ENCODE assay signal across 17 cellular contexts in the genomic region with DNA sequence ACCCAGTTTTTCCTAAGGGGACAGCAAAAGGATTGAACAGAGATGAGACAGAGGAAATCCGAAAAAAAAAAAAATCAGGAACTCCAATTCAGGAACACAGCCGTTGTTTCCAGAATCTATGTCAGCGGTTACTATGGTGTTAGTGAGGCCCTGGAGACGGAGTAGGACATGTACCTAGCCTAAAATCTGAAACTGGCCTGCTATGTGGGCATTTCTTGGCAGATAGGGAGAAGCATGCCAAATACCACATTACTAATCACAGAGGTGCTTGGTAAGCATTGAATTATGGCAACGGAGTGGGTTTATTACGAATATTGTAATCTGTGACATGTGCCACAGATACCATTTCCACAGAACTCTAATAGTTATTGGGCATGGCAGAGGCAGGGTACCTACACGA.
DNase-seq lines count a peak whose midpoint lies in the region; ATAC-seq and TF ChIP-seq lines count a peak whose summit lies in the region.
"Had no signal": no experiment of that assay in that cellular context is flagged by ENCODE, and none has a peak within 500 bp of the region (broad histone marks: within the 10 kb centered on the region; RNA-seq: fewer than 3 reads in every experiment).

No MANE protein-coding gene starts in this region.

- H3K9me3 Mint-ChIP-seq in HFFc6 (peaks cover 19% of the 10 kb centered on the region), nephron progenitor cell (peaks cover 3% of the 10 kb centered on the region)

- H3K27ac ChIP-seq in suprapubic skin: no peak overlapping the region
- H3K27ac ChIP-seq: HL-60 had no signal

- peaks cover 1% of the 10 kb centered on the region; the same call in 1 of the 2 replicates for H3K27me3 Mint-ChIP-seq in HFFc6 (ENCODE audit: insufficient read depth)
- H3K27me3 Mint-ChIP-seq in nephron progenitor cell (ENCODE audit: low read depth, poor library complexity): no peaks in the 10 kb centered on the region
- H3K27me3 Mint-ChIP-seq: CD4-positive, CD25-positive, alpha-beta regulatory T cell had no signal

- TF ChIP-seq CTCF in HFFc6 (IDR thresholded peaks at IDR 0.05): no peak
- TF ChIP-seq CTCF in nephron progenitor cell (IDR thresholded peaks at IDR 0.05): no peak
- TF ChIP-seq CTCF in suprapubic skin (IDR thresholded peaks at IDR 0.05): no peak

- peak overlapping the region; percentile 9 for H3K9ac ChIP-seq in adipocyte (ENCODE audit: low read length)

- H3K4me1 ChIP-seq in adipocyte (ENCODE audit: control insufficient read depth, insufficient read depth, low read length) (peaks cover 31% of the 10 kb centered on the region), suprapubic skin (no peaks in the 10 kb centered on the region)
- H3K4me1 ChIP-seq: BE2C had no signal

- H3K4me3 ChIP-seq in adipocyte (ENCODE audit: low read length) (peak overlapping the region; percentile 54), suprapubic skin (no peak overlapping the region)

- H3K27ac Mint-ChIP-seq in HFFc6: peak overlapping the region; percentile 91
- H3K27ac Mint-ChIP-seq in nephron progenitor cell: peak overlapping the region; percentile 34
- H3K27ac Mint-ChIP-seq: CD4-positive, CD25-positive, alpha-beta regulatory T cell had no signal

- H3K9me3 ChIP-seq in adipocyte (ENCODE audit: control insufficient read depth, low read length): peaks cover 5% of the 10 kb centered on the region
- H3K9me3 ChIP-seq in suprapubic skin: no peaks in the 10 kb centered on the region
- H3K9me3 ChIP-seq: BE2C had no signal

- H3K36me3 Mint-ChIP-seq in HFFc6 (ENCODE audit: low read depth): peaks cover 52% of the 10 kb centered on the region
- no peaks in the 10 kb centered on the region for H3K36me3 Mint-ChIP-seq in nephron progenitor cell (ENCODE audit: low read depth)
- H3K36me3 Mint-ChIP-seq: CD4-positive, CD25-positive, alpha-beta regulatory T cell had no signal

- DNase-seq in EH (ENCODE audit: low read depth): peak; percentile 26
- no peak for DNase-seq in HFFc6
- DNase-seq in adipocyte (ENCODE audit: low read depth): no peak
- DNase-seq in nephron progenitor cell: no peak
- DNase-seq in NCI-H2196 treated with DMSO at 0.1 percent for 48 hours (lab: John Stamatoyannopoulos, UW; ENCODE audit: unreplicated experiment): no peak
- DNase-seq in suprapubic skin (ENCODE audit: low spot score in 2 of 2): no peak
- DNase-seq: BE2C; CD4-positive, CD25-positive, alpha-beta regulatory T cell; COR-L47; DMS153; IMR-90; NCI-H1048; NCI-H1436; NCI-H1930; SHP77 treated with DMSO at 0.1 percent for 48 hours had no signal

- H3K4me3 Mint-ChIP-seq in HFFc6 (peak overlapping the region; percentile 90), nephron progenitor cell (no peak overlapping the region)
- H3K4me3 Mint-ChIP-seq: CD4-positive, CD25-positive, alpha-beta regulatory T cell had no signal

- TF ChIP-seq POLR2A in suprapubic skin (IDR thresholded peaks at IDR 0.05): no peak

- H3K36me3 ChIP-seq in adipocyte (ENCODE audit: control insufficient read depth, insufficient read depth, low read length, severe bottlenecking) (no peaks in the 10 kb centered on the region), suprapubic skin (no peaks in the 10 kb centered on the region)
- H3K36me3 ChIP-seq: BE2C had no signal

- H3K4me1 Mint-ChIP-seq in HFFc6 (ENCODE audit: low read depth): peaks cover 93% of the 10 kb centered on the region
- H3K4me1 Mint-ChIP-seq in nephron progenitor cell: no peaks in the 10 kb centered on the region
- H3K4me1 Mint-ChIP-seq: CD4-positive, CD25-positive, alpha-beta regulatory T cell had no signal

- TF ChIP-seq EP300 in suprapubic skin (IDR thresholded peaks at IDR 0.05): no peak

- no peaks in the 10 kb centered on the region for H3K27me3 ChIP-seq in adipocyte (replicated peaks; ENCODE audit: control insufficient read depth, insufficient read depth, low read length)
- H3K27me3 ChIP-seq in suprapubic skin: no peaks in the 10 kb centered on the region
- H3K27me3 ChIP-seq: BE2C had no signal

- no peak for ATAC-seq in HG03354 (IDR thresholded peaks at IDR 0.05; ENCODE audit: poor library complexity, severe bottlenecking, unreplicated experiment)

- 76% methylated on average over 7 of the region's 7 CpGs for WGBS in suprapubic skin
